16 cellular contexts compared by ENCODE assay signal in genomic region chr13:98664510-98664909, GRCh38.
"Had no signal": no experiment of that assay in that cellular context is flagged by ENCODE, and none has a peak within 500 bp of the region (broad histone marks: within the 10 kb centered on the region; RNA-seq: fewer than 3 reads in every experiment).

No MANE protein-coding gene starts in this region.

- H3K9ac ChIP-seq: parathyroid adenoma had no signal

- H2AFZ ChIP-seq: parathyroid adenoma had no signal

- H3K9me3 Mint-ChIP-seq: activated CD4-positive, alpha-beta memory T cell treated with anti-CD3 and anti-CD28 coated beads, Interleukin-2, amount 10 ng/mL, durations not matched to agents 7 days and 5 days; activated naive CD4-positive, alpha-beta T cell treated with anti-CD3 and anti-CD28 coated beads, Interleukin-2, amount 10 ng/mL, durations not matched to agents 7 days and 5 days; activated T-helper 1 cell treated with anti-CD3 and anti-CD28 coated beads, Interleukin-12 subunit alpha, Interleukin-12 subunit beta, Interleukin-2, Interleukin-4 antibody, amounts not matched to agents 30 ng/mL and 10 ng/mL and 1 ng/mL, durations not matched to agents 14 hours and 24 hours and 36 hours; central memory CD8-positive, alpha-beta T cell; memory B cell; naive thymus-derived CD8-positive, alpha-beta T cell had no signal

- H3K27ac Mint-ChIP-seq: activated CD4-positive, alpha-beta memory T cell treated with anti-CD3 and anti-CD28 coated beads, Interleukin-2, amount 10 ng/mL, durations not matched to agents 7 days and 5 days; activated naive CD4-positive, alpha-beta T cell treated with anti-CD3 and anti-CD28 coated beads, Interleukin-2, amount 10 ng/mL, durations not matched to agents 7 days and 5 days; memory B cell; naive thymus-derived CD8-positive, alpha-beta T cell had no signal

- H3K36me3 Mint-ChIP-seq: activated naive CD4-positive, alpha-beta T cell treated with anti-CD3 and anti-CD28 coated beads, Interleukin-2, amount 10 ng/mL, durations not matched to agents 7 days and 5 days; memory B cell; naive thymus-derived CD8-positive, alpha-beta T cell had no signal

- H3K27ac ChIP-seq: brain microvascular endothelial cell, left ventricle myocardium inferior, parathyroid adenoma, right atrium auricular region, stomach, testis, WERI-Rb-1 had no signal

- DNase-seq: effector memory CD4-positive, alpha-beta T cell; foreskin melanocyte; left ventricle myocardium inferior; naive thymus-derived CD8-positive, alpha-beta T cell; stomach; testis; WERI-Rb-1 had no signal

- H3K4me3 Mint-ChIP-seq: activated CD4-positive, alpha-beta memory T cell treated with anti-CD3 and anti-CD28 coated beads, Interleukin-2, amount 10 ng/mL, durations not matched to agents 7 days and 5 days; activated naive CD4-positive, alpha-beta T cell treated with anti-CD3 and anti-CD28 coated beads, Interleukin-2, amount 10 ng/mL, durations not matched to agents 7 days and 5 days; activated T-helper 1 cell treated with anti-CD3 and anti-CD28 coated beads, Interleukin-12 subunit alpha, Interleukin-12 subunit beta, Interleukin-2, Interleukin-4 antibody, amounts not matched to agents 30 ng/mL and 10 ng/mL and 1 ng/mL, durations not matched to agents 14 hours and 24 hours and 36 hours; central memory CD8-positive, alpha-beta T cell; memory B cell; naive thymus-derived CD8-positive, alpha-beta T cell had no signal

- H3K4me3 ChIP-seq: left ventricle myocardium inferior, right atrium auricular region, stomach, testis had no signal

- H3K9me3 ChIP-seq: left ventricle myocardium inferior, right atrium auricular region, stomach, testis had no signal

- ATAC-seq: naive thymus-derived CD8-positive, alpha-beta T cell; SK-N-SH treated with all-trans-retinoic acid at 6 μM for 48 hours had no signal

- H3K36me3 ChIP-seq: brain microvascular endothelial cell, left ventricle myocardium inferior, right atrium auricular region, stomach, WERI-Rb-1 had no signal

- H3K4me1 ChIP-seq: left ventricle myocardium inferior, parathyroid adenoma, right atrium auricular region, stomach, testis had no signal

- H3K79me2 ChIP-seq: parathyroid adenoma had no signal

- H3K27me3 ChIP-seq: brain microvascular endothelial cell, right atrium auricular region, stomach, testis had no signal
